1 cellular context compared by ENCODE assay signal in genomic region chr1:161132410-161133219, GRCh38.
A peak's percentile ranks its signal among the peaks of the same experiment; 100 is the strongest.
TF ChIP-seq lines count a peak whose summit lies in the region.

TSS of gene DEDD (minus strand) at chr1:161132667. CDS start at chr1:161124462, 8,205 bp downstream.

TF ChIP-seq in K562, 482 proteins besides CTCF, POLR2A, EP300 and RAD21 (continued from another document and continues in another):
- TF ChIP-seq TFAP4 (CRISPR knock-in tag; IDR thresholded peaks at IDR 0.05; ENCODE audit: borderline replicate concordance): peak; percentile 96
- peak; percentile 72; the same call in 1 of the 2 replicates for TF ChIP-seq ZSCAN29 (IDR thresholded peaks at IDR 0.05)
- no peak for TF ChIP-seq NFIX (CRISPR knock-in tag; IDR thresholded peaks at IDR 0.05; ENCODE audit: low read depth)
- TF ChIP-seq HINFP (tag; conservative IDR thresholded peaks at IDR 0.05; ENCODE audit: low read depth): no peak
- peak; percentile 92 for TF ChIP-seq ZNF395 (CRISPR knock-in tag; IDR thresholded peaks at IDR 0.05)
- TF ChIP-seq POLR2G (IDR thresholded peaks at IDR 0.05; ENCODE audit: low read depth, low read length): peak; percentile 95
- TF ChIP-seq ZNF311 (CRISPR knock-in tag; IDR thresholded peaks at IDR 0.05): no peak
- TF ChIP-seq SOX6 (IDR thresholded peaks at IDR 0.05): no peak
- TF ChIP-seq SMARCC2 (IDR thresholded peaks at IDR 0.05; ENCODE audit: low read depth): no peak
- peak; percentile 19 to 96 (median 64); a peak in 3 of 6 replicates for TF ChIP-seq ZBTB11 (CRISPR knock-in tag; IDR thresholded peaks at IDR 0.05)
- peak; percentile 84 for TF ChIP-seq PKNOX1 (IDR thresholded peaks at IDR 0.05)
- no peak for TF ChIP-seq MITF (IDR thresholded peaks at IDR 0.05)
- no peak for TF ChIP-seq MTA3 (IDR thresholded peaks at IDR 0.05; ENCODE audit: borderline replicate concordance)
- no peak; the same call in none of the 2 replicates for TF ChIP-seq ZNF175 (CRISPR knock-in tag; IDR thresholded peaks at IDR 0.05; ENCODE audit: low read depth)
- peak; percentile 77 for TF ChIP-seq ZFX (CRISPR knock-in tag; IDR thresholded peaks at IDR 0.05)
- TF ChIP-seq ETV5 (CRISPR knock-in tag; IDR thresholded peaks at IDR 0.05; ENCODE audit: low read depth): peak; percentile 59
- peak; percentile 96 for TF ChIP-seq HCFC1 (IDR thresholded peaks at IDR 0.05; ENCODE audit: low read depth, low read length)
- peak; percentile 83; the same call in 1 of the 2 replicates for TF ChIP-seq NFRKB (IDR thresholded peaks at IDR 0.05; ENCODE audit: low read depth)
- TF ChIP-seq RBBP5 (IDR thresholded peaks at IDR 0.05; ENCODE audit: borderline replicate concordance, insufficient read depth, low read length, poor library complexity, severe bottlenecking): peak; percentile 1
- no peak for TF ChIP-seq ETS2 (tag; IDR thresholded peaks at IDR 0.05; ENCODE audit: borderline replicate concordance, poor library complexity, severe bottlenecking)
- TF ChIP-seq ZNF174 (CRISPR knock-in tag; IDR thresholded peaks at IDR 0.05): no peak
- TF ChIP-seq CAMTA2 (CRISPR knock-in tag; conservative IDR thresholded peaks at IDR 0.05): no peak
- no peak for TF ChIP-seq ZNF431 (CRISPR knock-in tag; IDR thresholded peaks at IDR 0.05)
- TF ChIP-seq SMARCB1 (IDR thresholded peaks at IDR 0.05; ENCODE audit: insufficient read length, low read depth): no peak
- TF ChIP-seq PHF20 (IDR thresholded peaks at IDR 0.05; ENCODE audit: partially characterized antibody): peak; percentile 40
- no peak for TF ChIP-seq FOXM1 (IDR thresholded peaks at IDR 0.05; ENCODE audit: low read depth)
- no peak for TF ChIP-seq FOXM1 (CRISPR knock-in tag; IDR thresholded peaks at IDR 0.05; ENCODE audit: low read depth)
- TF ChIP-seq BRD4 (IDR thresholded peaks at IDR 0.05): no peak
- TF ChIP-seq ATF4 (CRISPR knock-in tag; IDR thresholded peaks at IDR 0.05): no peak
- no peak for TF ChIP-seq XRCC3 (IDR thresholded peaks at IDR 0.05)
- no peak for TF ChIP-seq ZNF224 (CRISPR knock-in tag; IDR thresholded peaks at IDR 0.05)
- TF ChIP-seq RUNX1 (IDR thresholded peaks at IDR 0.05; ENCODE audit: low read depth): peak; percentile 90
- TF ChIP-seq DNMT1 (IDR thresholded peaks at IDR 0.05): 0 out of 2 replicates have a peak, but pooled peaks have one; percentile 10
- TF ChIP-seq E2F4 (CRISPR knock-in tag; IDR thresholded peaks at IDR 0.05; ENCODE audit: low read depth): no peak
- TF ChIP-seq AFF4 (CRISPR knock-in tag; IDR thresholded peaks at IDR 0.05): no peak
- TF ChIP-seq POLR3G (IDR thresholded peaks at IDR 0.05; ENCODE audit: extremely low read depth, insufficient read length, insufficient replicate concordance): no peak
- TF ChIP-seq GABPB2 (CRISPR knock-in tag; conservative IDR thresholded peaks at IDR 0.05): no peak
- TF ChIP-seq ZNF518B (CRISPR knock-in tag; IDR thresholded peaks at IDR 0.05): no peak
- TF ChIP-seq RBM15 (IDR thresholded peaks at IDR 0.05; ENCODE audit: insufficient read depth, low read length): no peak
- peak; percentile 16; the same call in 1 of the 2 replicates for TF ChIP-seq ARID1B (IDR thresholded peaks at IDR 0.05)
- no peak for TF ChIP-seq STAG1 (CRISPR knock-in tag; IDR thresholded peaks at IDR 0.05; ENCODE audit: borderline replicate concordance)
